ENCODE assay signal across 17 cellular contexts in genomic region chr2:3529316-3530025, GRCh38. TPM values are rescaled to one million over a fixed set of nuclear protein-coding genes. Genes with fewer than 3 reads are reported as not detected.
DNase-seq lines count a peak whose midpoint lies in the region; TF ChIP-seq lines count a peak whose summit lies in the region.
"Had no signal": no experiment of that assay in that cellular context is flagged by ENCODE, and none has a peak within 500 bp of the region (broad histone marks: within the 10 kb centered on the region; RNA-seq: fewer than 3 reads in every experiment).

No MANE protein-coding gene starts in this region.

- no peak overlapping the region for H3K4me2 ChIP-seq in mammary epithelial cell (ENCODE audit: insufficient read depth, low read depth, low read length)
- H3K4me2 ChIP-seq in mesenchymal stem cell (ENCODE audit: low read length, poor library complexity, severe bottlenecking) = no peak overlapping the region
- H3K4me2 ChIP-seq in trophoblast cell (ENCODE audit: low read length) = no peak overlapping the region
- H3K4me2 ChIP-seq: BLaER1 treated with 17β-estradiol and CSF1 and Interleukin-3, amounts not matched to agents 10 nM and 100 nM had no signal

- H3K4me3 ChIP-seq in mammary epithelial cell (replicated peaks in 1 of 3; ENCODE audit: insufficient read depth in 1 of 3, low read depth in 2 of 3, low read length in 3 of 3) = no peak overlapping the region
- no peak overlapping the region for H3K4me3 ChIP-seq in coronary artery
- H3K4me3 ChIP-seq in mesenchymal stem cell (ENCODE audit: insufficient read depth in 1 of 2, low read depth in 1 of 2, low read length in 2 of 2) = peak overlapping the region in 1 of 2 experiments; percentile 21
- peak overlapping the region; percentile 52 for H3K4me3 ChIP-seq in trophoblast cell (ENCODE audit: low read depth, low read length)
- no peak overlapping the region for H3K4me3 ChIP-seq in Caco-2 (ENCODE audit: low read depth, low read length)
- H3K4me3 ChIP-seq: BLaER1 treated with 17β-estradiol and CSF1 and Interleukin-3, amounts not matched to agents 10 nM and 100 nM; GM23248; HAP-1 had no signal

- H3K27ac ChIP-seq in mammary epithelial cell (ENCODE audit: insufficient read depth, low read depth, low read length) (no peak overlapping the region), coronary artery (no peak overlapping the region), mesenchymal stem cell (ENCODE audit: low read length, poor library complexity, severe bottlenecking) (no peak overlapping the region), trophoblast cell (ENCODE audit: low read depth, low read length) (no peak overlapping the region)
- H3K27ac ChIP-seq: BLaER1 treated with 17β-estradiol and CSF1 and Interleukin-3, amounts not matched to agents 10 nM and 100 nM; GM23248 had no signal

- H3K4ac ChIP-seq in mesenchymal stem cell (ENCODE audit: low read depth in 1 of 2, low read length in 2 of 2) (no peak overlapping the region), trophoblast cell (ENCODE audit: low read depth, low read length) (no peak overlapping the region)

- H3K79me2 ChIP-seq in mammary epithelial cell (ENCODE audit: insufficient read depth, low read length) (no peaks in the 10 kb centered on the region), trophoblast cell (ENCODE audit: control insufficient read depth, insufficient read depth, low read length, poor library complexity) (no peaks in the 10 kb centered on the region)

- in situ Hi-C loops in mammary epithelial cell (cut with MboI; ENCODE audit: low sequenced_read_pairs in 2 of 2) = no loop called here

- H3K9ac ChIP-seq in mammary epithelial cell (ENCODE audit: insufficient read depth, low read length) = no peak overlapping the region
- H3K9ac ChIP-seq in mesenchymal stem cell (ENCODE audit: low read length) = no peak overlapping the region
- no peak overlapping the region for H3K9ac ChIP-seq in trophoblast cell (ENCODE audit: low read length)
- H3K9ac ChIP-seq: BLaER1 treated with 17β-estradiol and CSF1 and Interleukin-3, amounts not matched to agents 10 nM and 100 nM; GM23248 had no signal

- H3K4me1 Mint-ChIP-seq in MCF 10A (ENCODE audit: insufficient read depth, unreplicated experiment) = no peaks in the 10 kb centered on the region
- H3K4me1 Mint-ChIP-seq in Caco-2 (ENCODE audit: low read depth, unreplicated experiment) = no peaks in the 10 kb centered on the region
- H3K4me1 Mint-ChIP-seq: B cell, IgD-negative memory B cell had no signal

- H3K14ac ChIP-seq in mesenchymal stem cell (ENCODE audit: low read length in 2 of 2) = no peak overlapping the region
- no peak overlapping the region for H3K14ac ChIP-seq in trophoblast cell (ENCODE audit: low read length)

- no peak for TF ChIP-seq CTCF in MCF 10A (IDR thresholded peaks at IDR 0.05; ENCODE audit: unreplicated experiment)
- TF ChIP-seq CTCF in mammary epithelial cell (conservative IDR thresholded peaks at IDR 0.05 in 1 of 2, IDR thresholded peaks at IDR 0.05 in 1 of 2; ENCODE audit: extremely low read depth in 1 of 2, insufficient read depth in 1 of 2, low read depth in 1 of 2, low read length in 2 of 2) = no peak
- no peak for TF ChIP-seq CTCF in coronary artery (IDR thresholded peaks at IDR 0.05)
- TF ChIP-seq CTCF in Caco-2 (IDR thresholded peaks at IDR 0.05; ENCODE audit: insufficient read depth in 1 of 2, low read depth in 1 of 2, low read length in 1 of 2, severe bottlenecking in 1 of 2, unreplicated experiment in 1 of 2) = no peak

- intact Hi-C loops in MCF 10A (cut with micrococcal nuclease) (no loop called here), mammary epithelial cell (cut with micrococcal nuclease) (no loop called here), Caco-2 (cut with micrococcal nuclease; ENCODE audit: unreplicated experiment) (no loop called here)

- POLR2A ChIA-PET in MCF 10A (lab: Yijun Ruan, JAX) (no interaction called here), Caco-2 (lab: Charles Lee) (no interaction called here)

- no peak overlapping the region for H2BK15ac ChIP-seq in mesenchymal stem cell (ENCODE audit: low read depth, poor library complexity, severe bottlenecking)

- H2AK5ac ChIP-seq in mesenchymal stem cell (ENCODE audit: low read length, severe bottlenecking) (no peak overlapping the region), trophoblast cell (ENCODE audit: low read length) (no peak overlapping the region)

- H4K91ac ChIP-seq in mesenchymal stem cell (ENCODE audit: low read length) (no peak overlapping the region), trophoblast cell (ENCODE audit: low read depth, low read length) (no peak overlapping the region)

- BruUV-seq in MCF 10A (replicated peaks; lab: Mats Ljungman, UMichigan) (no TSS peak), mammary epithelial cell (replicated peaks; lab: Mats Ljungman, UMichigan) (no TSS peak), Caco-2 (replicated peaks; lab: Mats Ljungman, UMichigan) (no TSS peak)

- H3K23ac ChIP-seq in mesenchymal stem cell (ENCODE audit: low read length in 2 of 2) (no peak overlapping the region), trophoblast cell (ENCODE audit: low read length) (no peak overlapping the region)

- H2BK5ac ChIP-seq in mesenchymal stem cell (ENCODE audit: low read depth, low read length, poor library complexity, severe bottlenecking) (no peak overlapping the region), trophoblast cell (ENCODE audit: low read depth, low read length, poor library complexity) (no peak overlapping the region)

- no peaks in the 10 kb centered on the region for H4K20me1 ChIP-seq in mammary epithelial cell (ENCODE audit: insufficient read depth, low read length)
- H4K20me1 ChIP-seq: BLaER1 treated with 17β-estradiol and CSF1 and Interleukin-3, amounts not matched to agents 10 nM and 100 nM had no signal

- H3K18ac ChIP-seq in mesenchymal stem cell (ENCODE audit: low read depth in 1 of 2, low read length in 2 of 2) = no peak overlapping the region
- no peak overlapping the region for H3K18ac ChIP-seq in trophoblast cell (ENCODE audit: low read length)

- no peaks in the 10 kb centered on the region for H3K36me3 ChIP-seq in mammary epithelial cell (ENCODE audit: insufficient read depth, low read length)
- H3K36me3 ChIP-seq in mesenchymal stem cell (ENCODE audit: control insufficient read depth in 1 of 2, insufficient read depth in 2 of 2, low read depth in 1 of 2, low read length in 2 of 2) = peaks cover 16 to 32% of the 10 kb centered on the region in 2 experiments
- no peaks in the 10 kb centered on the region for H3K36me3 ChIP-seq in trophoblast cell (ENCODE audit: control insufficient read depth in 1 of 2, insufficient read depth in 2 of 2, low read length in 2 of 2)
- peaks cover 2% of the 10 kb centered on the region; the same call in 1 of the 2 replicates for H3K36me3 ChIP-seq in Caco-2 (ENCODE audit: control insufficient read depth, insufficient read depth, low read length)
- H3K36me3 ChIP-seq: HAP-1 had no signal

- dilution Hi-C loops in mammary epithelial cell (cut with HindIII; ENCODE audit: low sequenced_read_pairs) = no loop called here

- H4K12ac ChIP-seq in trophoblast cell (ENCODE audit: low read depth, low read length) = no peak overlapping the region

- H3K4me1 ChIP-seq in mammary epithelial cell (ENCODE audit: insufficient read depth, low read length) (no peaks in the 10 kb centered on the region), mesenchymal stem cell (ENCODE audit: control insufficient read depth, insufficient read depth, low read depth, low read length) (peaks cover 2% of the 10 kb centered on the region), trophoblast cell (ENCODE audit: control insufficient read depth in 1 of 2, insufficient read depth in 2 of 2, low read length in 2 of 2) (no peaks in the 10 kb centered on the region), Caco-2 (no peaks in the 10 kb centered on the region)
- H3K4me1 ChIP-seq: HAP-1 had no signal

- no peaks in the 10 kb centered on the region for H3K9me3 Mint-ChIP-seq in MCF 10A (ENCODE audit: unreplicated experiment)
- peaks cover 14% of the 10 kb centered on the region for H3K9me3 Mint-ChIP-seq in Caco-2 (ENCODE audit: unreplicated experiment)
- H3K9me3 Mint-ChIP-seq: CD8-positive, alpha-beta T cell; IgD-negative memory B cell had no signal

- H2BK120ac ChIP-seq in mesenchymal stem cell (ENCODE audit: low read depth, low read length) (no peak overlapping the region), trophoblast cell (ENCODE audit: insufficient read depth, low read length, poor library complexity) (no peak overlapping the region)

- H3K27ac Mint-ChIP-seq in MCF 10A (ENCODE audit: low read depth, unreplicated experiment) = peak overlapping the region; percentile 58
- H3K27ac Mint-ChIP-seq in Caco-2 (ENCODE audit: unreplicated experiment) = no peak overlapping the region
- H3K27ac Mint-ChIP-seq: B cell; CD8-positive, alpha-beta T cell; IgD-negative memory B cell had no signal

- peaks cover 4% of the 10 kb centered on the region for H3K79me1 ChIP-seq in mesenchymal stem cell (replicated peaks; ENCODE audit: low read length, poor library complexity, severe bottlenecking)
- no peaks in the 10 kb centered on the region for H3K79me1 ChIP-seq in trophoblast cell (ENCODE audit: low read length)

- H4K8ac ChIP-seq in mesenchymal stem cell (ENCODE audit: low read length) (peak overlapping the region; percentile 76), trophoblast cell (ENCODE audit: low read depth, low read length) (no peak overlapping the region)

- H3K4me3 Mint-ChIP-seq in MCF 10A (ENCODE audit: unreplicated experiment) (no peak overlapping the region), Caco-2 (ENCODE audit: unreplicated experiment) (no peak overlapping the region)
- H3K4me3 Mint-ChIP-seq: B cell; CD8-positive, alpha-beta T cell; IgD-negative memory B cell had no signal

- H3K27me3 Mint-ChIP-seq in MCF 10A (ENCODE audit: insufficient read depth, unreplicated experiment) (no peaks in the 10 kb centered on the region), Caco-2 (ENCODE audit: insufficient read depth, unreplicated experiment) (no peaks in the 10 kb centered on the region)
- H3K27me3 Mint-ChIP-seq: B cell, IgD-negative memory B cell had no signal

- 96% methylated on average over 21 of the region's 24 CpGs for WGBS in mammary epithelial cell (ENCODE audit: low coverage, missing lambda C conversion rate)
- WGBS in mesenchymal stem cell = 96% methylated on average over 14 of the region's 24 CpGs
- no CpG with 5 or more reads among the region's 24 CpGs for WGBS in trophoblast cell (ENCODE audit: extremely low coverage, insufficient coverage, insufficient read length)

- H2BK12ac ChIP-seq in mesenchymal stem cell (ENCODE audit: low read length in 2 of 2) = no peak overlapping the region
- no peak overlapping the region for H2BK12ac ChIP-seq in trophoblast cell (ENCODE audit: low read length)

- H3K9me3 ChIP-seq in mammary epithelial cell (replicated peaks; ENCODE audit: insufficient read depth, low read length) (no peaks in the 10 kb centered on the region), mesenchymal stem cell (ENCODE audit: control insufficient read depth, low read length) (no peaks in the 10 kb centered on the region), trophoblast cell (ENCODE audit: insufficient read depth, low read depth, low read length) (peaks cover 6% of the 10 kb centered on the region), Caco-2 (no peaks in the 10 kb centered on the region)
- H3K9me3 ChIP-seq: HAP-1 had no signal

- H3K27me3 ChIP-seq in mammary epithelial cell (ENCODE audit: insufficient read depth, low read length) (no peaks in the 10 kb centered on the region), mesenchymal stem cell (ENCODE audit: control insufficient read depth in 1 of 2, insufficient read depth in 1 of 2, low read length in 2 of 2) (no peaks in the 10 kb centered on the region), trophoblast cell (ENCODE audit: insufficient read depth, low read length) (no peaks in the 10 kb centered on the region), Caco-2 (replicated peaks; ENCODE audit: control insufficient read depth, insufficient read depth, low read length) (no peaks in the 10 kb centered on the region)
- H3K27me3 ChIP-seq: BLaER1 treated with 17β-estradiol and CSF1 and Interleukin-3, amounts not matched to agents 10 nM and 100 nM had no signal

- CTCF ChIA-PET in MCF 10A (lab: Yijun Ruan, JAX) (interaction anchor here (0.6 kb wide), 1 partner anchor 146 kb away, joined by 4 read pairs; no protein-coding TSS in a partner anchor), mammary epithelial cell (lab: Charles Lee; ENCODE audit: low non-redundant PET) (no interaction called here), Caco-2 (lab: Charles Lee) (no interaction called here)

- H3K36me3 Mint-ChIP-seq in MCF 10A (ENCODE audit: insufficient read depth, unreplicated experiment) (no peaks in the 10 kb centered on the region), Caco-2 (ENCODE audit: insufficient read depth, unreplicated experiment) (no peaks in the 10 kb centered on the region)
- H3K36me3 Mint-ChIP-seq: IgD-negative memory B cell had no signal

- H2AFZ ChIP-seq in mammary epithelial cell (ENCODE audit: low read depth, low read length) (no peak overlapping the region), mesenchymal stem cell (ENCODE audit: low read depth, low read length) (no peak overlapping the region), trophoblast cell (ENCODE audit: insufficient read depth, low read length, poor library complexity) (no peak overlapping the region)
- H2AFZ ChIP-seq: GM23248 had no signal

- no peak for DNase-seq in MCF 10A (ENCODE audit: unreplicated experiment)
- no peak for DNase-seq in mammary epithelial cell
- DNase-seq in coronary artery (ENCODE audit: low spot score) = peak; percentile 36
- no peak for DNase-seq in mesenchymal stem cell
- no peak for DNase-seq in trophoblast cell
- DNase-seq in T-helper 9 cell = no peak
- DNase-seq in EL = no peak
- DNase-seq in Caco-2 = no peak
- DNase-seq: CD8-positive, alpha-beta T cell; DMS 273 treated with DMSO at 0.1 percent for 48 hours; DMS53; GDM1; GM23248 had no signal

RNA-seq across cellular contexts. Expression of gene ADI1, which starts 10.1 kb away (rescaled TPM):
- total RNA-seq in MCF 10A (2022) (50.1 and 61.9 TPM in 2 replicates), mammary epithelial cell (10 to 100 TPM; 13.3 to 35.1 TPM), Caco-2 (2022) (63.7 and 69.2 TPM in 2 replicates)
- polyA plus RNA-seq in mammary epithelial cell = 36.0 TPM
- 20.7 TPM for polyA minus RNA-seq in mammary epithelial cell
- 59.5 TPM for polyA plus RNA-seq in mesenchymal stem cell (2013, experiment 1 of 2)
- 60.1 TPM for polyA plus RNA-seq in mesenchymal stem cell (2013, experiment 2 of 2)
- 45.0 and 46.2 TPM in 2 replicates for polyA plus RNA-seq in trophoblast cell (2013)

RNA-seq across cellular contexts. Expression of gene RNASEH1, which starts 28.7 kb away (rescaled TPM):
- total RNA-seq in MCF 10A (2022) = 43.2 and 48.3 TPM in 2 replicates
- 10 to 100 TPM; 29.2 to 33.7 TPM for total RNA-seq in mammary epithelial cell
- 15.2 TPM for polyA plus RNA-seq in mammary epithelial cell
- 8.7 TPM for polyA minus RNA-seq in mammary epithelial cell
- polyA plus RNA-seq in mesenchymal stem cell (2013, experiment 1 of 2) = 28.0 TPM
- polyA plus RNA-seq in mesenchymal stem cell (2013, experiment 2 of 2) = 28.9 TPM
- 17.5 and 18.4 TPM in 2 replicates for polyA plus RNA-seq in trophoblast cell (2013)
- 41.5 and 47.1 TPM in 2 replicates for total RNA-seq in Caco-2 (2022)

RNA-seq across cellular contexts. Expression of gene RPS7, which starts 45.6 kb away (rescaled TPM):
- total RNA-seq in MCF 10A (2022) (1,765 and 1,834 TPM in 2 replicates), mammary epithelial cell (1,000 to 10,000 TPM; 1,346 to 1,386 TPM), Caco-2 (2022) (2,077 and 2,101 TPM in 2 replicates)
- polyA plus RNA-seq in mammary epithelial cell = 1,425 TPM
- polyA minus RNA-seq in mammary epithelial cell = 544 TPM
- polyA plus RNA-seq in mesenchymal stem cell (2013, experiment 1 of 2) = 4,758 TPM
- 4,603 TPM for polyA plus RNA-seq in mesenchymal stem cell (2013, experiment 2 of 2)
- polyA plus RNA-seq in trophoblast cell (2013) = 2,783 and 2,826 TPM in 2 replicates
